In genomic region chr21:45876381-45877159, GRCh38 we compare ENCODE assay signal across 15 cellular contexts.
DNase-seq lines count a peak whose midpoint lies in the region; ATAC-seq, FAIRE-seq and TF ChIP-seq lines count a peak whose summit lies in the region.
"Had no signal": no experiment of that assay in that cellular context is flagged by ENCODE, and none has a peak within 500 bp of the region (broad histone marks: within the 10 kb centered on the region; RNA-seq: fewer than 3 reads in every experiment).

No MANE protein-coding gene starts in this region.

- TF ChIP-seq POLR2A in GM12892 (IDR thresholded peaks at IDR 0.05; ENCODE audit: low read depth, low read length) = no peak

- in situ Hi-C loops in HAP-1 (cut with MboI; ENCODE audit: low sequenced_read_pairs) = no loop called here

- H3K27ac Mint-ChIP-seq in chondrocyte (ENCODE audit: unreplicated experiment) = peak overlapping the region; percentile 27
- H3K27ac Mint-ChIP-seq: activated CD4-positive, alpha-beta memory T cell treated with anti-CD3 and anti-CD28 coated beads, Interleukin-2, amount 10 ng/mL, durations not matched to agents 7 days and 5 days; stimulated activated naive CD8-positive, alpha-beta T cell treated with anti-CD3 and anti-CD28 coated beads, Interleukin-15, amount 100 ng/mL, for 72 hours had no signal

- H3K27me3 ChIP-seq in right atrium auricular region (no peaks in the 10 kb centered on the region), upper lobe of right lung (peaks cover 7% of the 10 kb centered on the region), HAP-1 (ENCODE audit: low read depth) (no peaks in the 10 kb centered on the region)

- FAIRE-seq in GM12892 (lab: Jason Lieb, UNC) = no peak

- peaks cover 46% of the 10 kb centered on the region for H3K4me1 Mint-ChIP-seq in chondrocyte (ENCODE audit: low read depth)

- intact Hi-C loops in Right ventricle myocardium superior (cut with DNase I) (no loop called here), upper lobe of right lung (cut with DNase I) (no loop called here)

- peaks cover 2% of the 10 kb centered on the region for H3K27me3 Mint-ChIP-seq in chondrocyte (ENCODE audit: low read depth)

- no peak overlapping the region for H3K27ac ChIP-seq in right atrium auricular region
- no peak overlapping the region for H3K27ac ChIP-seq in upper lobe of right lung
- H3K27ac ChIP-seq: psoas muscle had no signal

- TF ChIP-seq CTCF in right atrium auricular region (IDR thresholded peaks at IDR 0.05) (no peak), chondrocyte (IDR thresholded peaks at IDR 0.05) (no peak), upper lobe of right lung (IDR thresholded peaks at IDR 0.05) (no peak)

- no peaks in the 10 kb centered on the region for H3K36me3 ChIP-seq in right atrium auricular region
- H3K36me3 ChIP-seq in upper lobe of right lung = no peaks in the 10 kb centered on the region
- no peaks in the 10 kb centered on the region for H3K36me3 ChIP-seq in HAP-1 (replicated peaks)

- H3K4me3 ChIP-seq in right atrium auricular region = no peak overlapping the region
- H3K4me3 ChIP-seq in upper lobe of right lung = no peak overlapping the region
- H3K4me3 ChIP-seq in HAP-1 = no peak overlapping the region
- H3K4me3 ChIP-seq: psoas muscle had no signal

- ATAC-seq in Right ventricle myocardium superior (ENCODE audit: poor library complexity) (peak; percentile 38), upper lobe of right lung (no peak)
- ATAC-seq: stimulated activated naive CD8-positive, alpha-beta T cell treated with anti-CD3 and anti-CD28 coated beads, Interleukin-15, amount 100 ng/mL, for 72 hours had no signal

- H3K9me3 ChIP-seq in right atrium auricular region (no peaks in the 10 kb centered on the region), upper lobe of right lung (no peaks in the 10 kb centered on the region), HAP-1 (no peaks in the 10 kb centered on the region)
- H3K9me3 ChIP-seq: psoas muscle had no signal

- no peaks in the 10 kb centered on the region for H3K9me3 Mint-ChIP-seq in chondrocyte (ENCODE audit: low read depth)
- H3K9me3 Mint-ChIP-seq: activated CD4-positive, alpha-beta memory T cell treated with anti-CD3 and anti-CD28 coated beads, Interleukin-2, amount 10 ng/mL, durations not matched to agents 7 days and 5 days; stimulated activated naive CD8-positive, alpha-beta T cell treated with anti-CD3 and anti-CD28 coated beads, Interleukin-15, amount 100 ng/mL, for 72 hours had no signal

- no peak for DNase-seq in Right ventricle myocardium superior
- DNase-seq in right atrium auricular region (ENCODE audit: low spot score) = no peak
- DNase-seq in chondrocyte (ENCODE audit: low spot score) = peak; percentile 77
- peak; percentile 12 to 49 for DNase-seq in lung microvascular endothelial cell (ENCODE audit: low read depth in 2 of 2)
- DNase-seq in upper lobe of right lung = peak; percentile 51
- no peak for DNase-seq in GM12892 (ENCODE audit: insufficient read length)
- DNase-seq in HAP-1 (ENCODE audit: low spot score in 2 of 2) = no peak
- no peak for DNase-seq in NCI-H1436 (lab: John Stamatoyannopoulos, UW)
- DNase-seq: activated CD4-positive, alpha-beta memory T cell treated with anti-CD3 and anti-CD28 coated beads, Interleukin-2, amount 10 ng/mL, durations not matched to agents 7 days and 5 days; hippocampal formation; midbrain; NCI-H226; RPMI8226; stimulated activated naive CD8-positive, alpha-beta T cell treated with anti-CD3 and anti-CD28 coated beads, Interleukin-15, amount 100 ng/mL, for 72 hours had no signal

- H3K4me3 Mint-ChIP-seq in chondrocyte (ENCODE audit: unreplicated experiment) = no peak overlapping the region
- H3K4me3 Mint-ChIP-seq: activated CD4-positive, alpha-beta memory T cell treated with anti-CD3 and anti-CD28 coated beads, Interleukin-2, amount 10 ng/mL, durations not matched to agents 7 days and 5 days; stimulated activated naive CD8-positive, alpha-beta T cell treated with anti-CD3 and anti-CD28 coated beads, Interleukin-15, amount 100 ng/mL, for 72 hours had no signal

- H3K36me3 Mint-ChIP-seq in chondrocyte (ENCODE audit: low read depth) = no peaks in the 10 kb centered on the region

- H3K4me1 ChIP-seq in right atrium auricular region (peaks cover 0 to 11% of the 10 kb centered on the region in 2 donors), upper lobe of right lung (no peaks in the 10 kb centered on the region), HAP-1 (peaks cover 6% of the 10 kb centered on the region)
- H3K4me1 ChIP-seq: psoas muscle had no signal

Comparison
In these comparisons a context has a peak if more than half of its experiments do, and no peak if none do; other contexts are left out.
1. DNase-seq: peak in chondrocyte (single experiment), lung microvascular endothelial cell (2 of 2) and upper lobe of right lung (single experiment); none in Right ventricle myocardium superior (single experiment), right atrium auricular region (single experiment), GM12892 (single experiment), HAP-1 (0 of 2) and NCI-H1436 (single experiment).